ENCODE assay signal across 30 cellular contexts in the genomic region with DNA sequence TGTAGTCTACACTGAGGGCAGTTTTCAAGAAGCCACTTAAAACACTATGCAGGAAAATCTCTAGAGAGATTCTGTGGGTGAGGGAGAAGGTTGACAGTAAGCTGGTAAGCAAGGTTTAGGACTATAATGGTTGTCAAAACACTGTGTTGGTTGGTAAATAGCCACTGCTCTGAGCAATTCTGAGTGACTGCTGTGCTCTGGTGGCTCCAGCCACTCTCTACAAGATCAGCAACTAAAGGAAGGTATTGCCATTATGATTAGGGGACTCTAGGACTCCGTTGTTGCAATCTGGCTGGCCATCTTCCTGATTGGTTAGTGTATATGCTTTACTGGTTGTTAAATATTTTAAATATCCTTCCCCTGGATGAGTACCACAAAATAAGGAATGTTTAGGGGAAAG. TPM values are rescaled to one million over a fixed set of nuclear protein-coding genes. Genes with fewer than 3 reads are reported as not detected.
DNase-seq lines count a peak whose midpoint lies in the region; ATAC-seq, FAIRE-seq and TF ChIP-seq lines count a peak whose summit lies in the region.
"Had no signal": no experiment of that assay in that cellular context is flagged by ENCODE, and none has a peak within 500 bp of the region (broad histone marks: within the 10 kb centered on the region; RNA-seq: fewer than 3 reads in every experiment).

No MANE protein-coding gene starts in this region.

- no peak overlapping the region for H3K4me3 ChIP-seq in GM23338
- H3K4me3 ChIP-seq in K562 = no peak overlapping the region
- H3K4me3 ChIP-seq in liver (ENCODE audit: low read depth in 1 of 3, low read length in 3 of 3) = no peak overlapping the region
- H3K4me3 ChIP-seq: body of pancreas, GM23248, ovary, right atrium auricular region, transverse colon had no signal

- no TSS peak for BruUV-seq in K562 (replicated peaks; lab: Mats Ljungman, UMichigan)

- in situ Hi-C loops in K562 (cut with MboI) = no loop called here

- H3K27ac Mint-ChIP-seq in GM23338 = no peak overlapping the region
- H3K27ac Mint-ChIP-seq in activated T-cell treated with anti-CD3 and anti-CD28 coated beads, Interleukin-2, amount 50 U/mL, for 72 hours = no peak overlapping the region
- no peak overlapping the region for H3K27ac Mint-ChIP-seq in activated CD8-positive, alpha-beta T cell treated with anti-CD3 and anti-CD28 coated beads, Interleukin-2, amount 10 ng/mL, durations not matched to agents 7 days and 5 days
- H3K27ac Mint-ChIP-seq: activated T-cell treated with anti-CD3 and anti-CD28 coated beads, Interleukin-2, amount 50 U/mL, for 24 hours; HFFc6 had no signal

- H3K9ac ChIP-seq in K562 (ENCODE audit: insufficient read depth in 1 of 2, low read depth in 2 of 2, low read length in 2 of 2) (no peak overlapping the region), liver (ENCODE audit: low read depth in 1 of 2, low read length in 2 of 2) (peak overlapping the region in 1 of 2 donors; percentile 6)
- H3K9ac ChIP-seq: GM23248 had no signal

- no peaks in the 10 kb centered on the region for H3K36me3 Mint-ChIP-seq in GM23338 (ENCODE audit: low read depth)
- H3K36me3 Mint-ChIP-seq in activated T-cell treated with anti-CD3 and anti-CD28 coated beads, Interleukin-2, amount 50 U/mL, for 72 hours (ENCODE audit: insufficient read depth in 2 of 2) = peaks cover 0 to 1% of the 10 kb centered on the region in 2 donors
- no peaks in the 10 kb centered on the region for H3K36me3 Mint-ChIP-seq in activated CD8-positive, alpha-beta T cell treated with anti-CD3 and anti-CD28 coated beads, Interleukin-2, amount 10 ng/mL, durations not matched to agents 7 days and 5 days (ENCODE audit: low read depth)

- no peak overlapping the region for H3K4me3 Mint-ChIP-seq in GM23338
- H3K4me3 Mint-ChIP-seq in activated T-cell treated with anti-CD3 and anti-CD28 coated beads, Interleukin-2, amount 50 U/mL, for 72 hours = no peak overlapping the region
- no peak overlapping the region for H3K4me3 Mint-ChIP-seq in activated CD8-positive, alpha-beta T cell treated with anti-CD3 and anti-CD28 coated beads, Interleukin-2, amount 10 ng/mL, durations not matched to agents 7 days and 5 days
- H3K4me3 Mint-ChIP-seq: activated T-cell treated with anti-CD3 and anti-CD28 coated beads, Interleukin-2, amount 50 U/mL, for 24 hours; HFFc6 had no signal

- intact Hi-C loops in K562 (cut with micrococcal nuclease) = loop anchor here (2.0 kb wide), 1 partner anchor 65 kb away; no protein-coding TSS in a partner anchor

- TF ChIP-seq EP300 in K562 (IDR thresholded peaks at IDR 0.05; ENCODE audit: low read length) = no peak

- H3K79me2 ChIP-seq in GM23338 (replicated peaks; ENCODE audit: insufficient read depth) (no peaks in the 10 kb centered on the region), K562 (ENCODE audit: control insufficient read depth, insufficient read depth, low read length) (no peaks in the 10 kb centered on the region)

- no peaks in the 10 kb centered on the region for H4K20me1 ChIP-seq in GM23338 (replicated peaks; ENCODE audit: insufficient read depth)
- no peaks in the 10 kb centered on the region for H4K20me1 ChIP-seq in K562 (replicated peaks; ENCODE audit: control insufficient read depth, insufficient read depth, low read length)

- CTCF ChIA-PET in K562 (lab: Yijun Ruan, JAX; ENCODE audit: low intra/inter-chr PET ratio) = no interaction called here
- CTCF ChIA-PET in activated CD8-positive, alpha-beta T cell treated with anti-CD3 and anti-CD28 coated beads, Interleukin-2, amount 10 ng/mL, durations not matched to agents 7 days and 5 days (lab: Charles Lee) = no interaction called here

- H3K4me1 ChIP-seq in GM23338 (ENCODE audit: insufficient read depth) (peaks cover 10% of the 10 kb centered on the region), K562 (replicated peaks in 1 of 2; ENCODE audit: control insufficient read depth in 2 of 2, insufficient read depth in 2 of 2, low read length in 2 of 2) (no peaks in the 10 kb centered on the region), liver (ENCODE audit: control insufficient read depth in 4 of 4, insufficient read depth in 4 of 4, low read length in 3 of 4) (peaks cover 1 to 6% (median 4%) of the 10 kb centered on the region in 4 donors)

- TF ChIP-seq RAD21 in K562 (CRISPR knock-in tag; conservative IDR thresholded peaks at IDR 0.05 in 1 of 2, IDR thresholded peaks at IDR 0.05 in 1 of 2) = peak in 1 of 2 experiments; percentile 22; a peak in 1 of 4 replicates
- peak; percentile 80 to 84 for TF ChIP-seq RAD21 in liver (IDR thresholded peaks at IDR 0.05)

- no peaks in the 10 kb centered on the region for H3K9me1 ChIP-seq in K562 (ENCODE audit: control insufficient read depth, insufficient read depth, low read length)

- ATAC-seq in GM23338 (peak; percentile 57), K562 (no peak; the same call in 2 of the 3 replicates), HG02970 (IDR thresholded peaks at IDR 0.05; ENCODE audit: low FRiP score, unreplicated experiment) (no peak)
- no peak for ATAC-seq in activated T-cell treated with anti-CD3 and anti-CD28 coated beads, Interleukin-2, amount 50 U/mL, for 72 hours (replicated peaks in 1 of 2)
- ATAC-seq in activated CD8-positive, alpha-beta T cell treated with anti-CD3 and anti-CD28 coated beads, Interleukin-2, amount 10 ng/mL, durations not matched to agents 7 days and 5 days = no peak
- ATAC-seq: body of pancreas had no signal

- H3K27me3 Mint-ChIP-seq in GM23338 (ENCODE audit: insufficient read depth, low read depth, poor library complexity) = peaks cover 11% of the 10 kb centered on the region
- H3K27me3 Mint-ChIP-seq in activated T-cell treated with anti-CD3 and anti-CD28 coated beads, Interleukin-2, amount 50 U/mL, for 72 hours (ENCODE audit: low read depth) = peaks cover 50% of the 10 kb centered on the region
- peaks cover 37% of the 10 kb centered on the region for H3K27me3 Mint-ChIP-seq in activated CD8-positive, alpha-beta T cell treated with anti-CD3 and anti-CD28 coated beads, Interleukin-2, amount 10 ng/mL, durations not matched to agents 7 days and 5 days (ENCODE audit: low read depth)

- 14% methylated on average over 1 of the region's 1 CpG for WGBS in K562 (ENCODE audit: insufficient coverage, low coverage, missing lambda C conversion rate)
- WGBS in liver = 18% methylated on average over 1 of the region's 1 CpG

- no peaks in the 10 kb centered on the region for H3K9me3 Mint-ChIP-seq in GM23338
- peaks cover under 1 to 2% of the 10 kb centered on the region in 2 donors for H3K9me3 Mint-ChIP-seq in activated T-cell treated with anti-CD3 and anti-CD28 coated beads, Interleukin-2, amount 50 U/mL, for 72 hours
- no peaks in the 10 kb centered on the region for H3K9me3 Mint-ChIP-seq in activated CD8-positive, alpha-beta T cell treated with anti-CD3 and anti-CD28 coated beads, Interleukin-2, amount 10 ng/mL, durations not matched to agents 7 days and 5 days (ENCODE audit: insufficient read depth)
- H3K9me3 Mint-ChIP-seq: HFFc6 had no signal

- H3F3A ChIP-seq in GM23338 (replicated peaks; ENCODE audit: low read depth) = no peaks in the 10 kb centered on the region

- H2AFZ ChIP-seq in GM23338 (no peak overlapping the region), K562 (ENCODE audit: low read depth, low read length) (no peak overlapping the region)
- H2AFZ ChIP-seq: GM23248 had no signal

- H3K4me2 ChIP-seq in GM23338 (no peak overlapping the region), K562 (ENCODE audit: insufficient read depth, low read length) (no peak overlapping the region)

- DNase-seq in GM23338 (ENCODE audit: low spot score) (no peak), K562 (ENCODE audit: extremely low read depth in 1 of 4, low spot score in 3 of 4) (no peak), anterior cingulate cortex (lab: John Stamatoyannopoulos, UW) (no peak)
- no peak for DNase-seq in activated T-cell treated with anti-CD3 and anti-CD28 coated beads, Interleukin-2, amount 50 U/mL, for 72 hours
- no peak for DNase-seq in activated CD8-positive, alpha-beta T cell treated with anti-CD3 and anti-CD28 coated beads, Interleukin-2, amount 10 ng/mL, durations not matched to agents 7 days and 5 days
- DNase-seq: activated CD4-positive, alpha-beta T cell treated with anti-CD3 and anti-CD28 coated beads for 4 hours; activated gamma-delta T cell treated with Interleukin-2 at 50 U/mL for 16 hours; activated T-cell treated with anti-CD3 and anti-CD28 coated beads, Interleukin-2, amount 50 U/mL, for 24 hours; body of pancreas; cerebellar nuclear complex; DND-41; GM23248; head of caudate nucleus; HFFc6; IMR-90; kidney glomerular epithelial cell; mammary epithelial cell; NCI-H1092 treated with DMSO at 0.1 percent for 48 hours; NCI-H1930; NCI-H526 treated with DMSO at 0.1 percent for 48 hours; ovary; stimulated activated CD4-positive, alpha-beta T cell treated with anti-CD3 and anti-CD28 coated beads, Interleukin-2, amount 100 ng/mL, for 24 hours; transverse colon had no signal

- H3K4me1 Mint-ChIP-seq in GM23338 = peaks cover 9% of the 10 kb centered on the region
- H3K4me1 Mint-ChIP-seq in activated T-cell treated with anti-CD3 and anti-CD28 coated beads, Interleukin-2, amount 50 U/mL, for 72 hours (ENCODE audit: low read depth) = peaks cover 3% of the 10 kb centered on the region
- peaks cover 3% of the 10 kb centered on the region for H3K4me1 Mint-ChIP-seq in activated CD8-positive, alpha-beta T cell treated with anti-CD3 and anti-CD28 coated beads, Interleukin-2, amount 10 ng/mL, durations not matched to agents 7 days and 5 days (ENCODE audit: low read depth)

- H3K9me2 ChIP-seq in GM23338 (ENCODE audit: insufficient read depth) = no peaks in the 10 kb centered on the region

- 0 out of 2 replicates have a peak, but pooled peaks have one; percentile 4 for TF ChIP-seq CTCF in 22Rv1 (IDR thresholded peaks at IDR 0.05)
- peak in 1 of 2 experiments; percentile 32; a peak in 1 of 4 replicates for TF ChIP-seq CTCF in GM23338 (conservative IDR thresholded peaks at IDR 0.05; ENCODE audit: low read depth in 2 of 2)
- no peak for TF ChIP-seq CTCF in K562 (IDR thresholded peaks at IDR 0.05 in 2 of 3, conservative IDR thresholded peaks at IDR 0.05 in 1 of 3; ENCODE audit: insufficient read depth in 2 of 3, low read depth in 1 of 3, low read length in 3 of 3)
- TF ChIP-seq CTCF in liver (IDR thresholded peaks at IDR 0.05; ENCODE audit: low read depth, low read length, missing input control) = peak; percentile 34

- POLR2A ChIA-PET in K562 (lab: Yijun Ruan, JAX) = no interaction called here
- POLR2A ChIA-PET in activated CD8-positive, alpha-beta T cell treated with anti-CD3 and anti-CD28 coated beads, Interleukin-2, amount 10 ng/mL, durations not matched to agents 7 days and 5 days (lab: Charles Lee) = no interaction called here

- FAIRE-seq in K562 (lab: Jason Lieb, UNC) = no peak
- FAIRE-seq: GM12891 had no signal

- H3K27ac ChIP-seq in 22Rv1 = no peak overlapping the region
- H3K27ac ChIP-seq in GM23338 (ENCODE audit: low read depth) = no peak overlapping the region
- no peak overlapping the region for H3K27ac ChIP-seq in K562 (ENCODE audit: extremely low read depth, low read depth, low read length)
- no peak overlapping the region for H3K27ac ChIP-seq in liver (ENCODE audit: low read depth in 1 of 2, low read length in 2 of 2)
- H3K27ac ChIP-seq: body of pancreas, GM23248, ovary, right atrium auricular region, transverse colon had no signal

- H3K9me3 ChIP-seq in K562 (replicated peaks; ENCODE audit: control insufficient read depth, insufficient read depth, low read depth, low read length) (no peaks in the 10 kb centered on the region), liver (ENCODE audit: control insufficient read depth in 4 of 4, low read length in 3 of 4) (peaks cover 0 to under 1% (median 0%) of the 10 kb centered on the region in 4 donors)
- H3K9me3 ChIP-seq: body of pancreas, transverse colon had no signal

- TF ChIP-seq POLR2A in K562 (conservative IDR thresholded peaks at IDR 0.05) = no peak

- H3K27me3 ChIP-seq in GM23338 (ENCODE audit: insufficient read depth) = peaks cover 12% of the 10 kb centered on the region; the same call in 1 of the 2 replicates
- H3K27me3 ChIP-seq in K562 (ENCODE audit: control insufficient read depth in 2 of 2, insufficient read depth in 2 of 2, low read length in 2 of 2) = no peaks in the 10 kb centered on the region
- no peaks in the 10 kb centered on the region for H3K27me3 ChIP-seq in liver (ENCODE audit: control insufficient read depth in 4 of 4, insufficient read depth in 4 of 4, low read length in 3 of 4)
- H3K27me3 ChIP-seq: body of pancreas, ovary, right atrium auricular region, transverse colon had no signal

- H3K36me3 ChIP-seq in GM23338 (ENCODE audit: insufficient read depth) = no peaks in the 10 kb centered on the region
- no peaks in the 10 kb centered on the region for H3K36me3 ChIP-seq in K562 (ENCODE audit: control insufficient read depth, insufficient read depth, low read length)
- no peaks in the 10 kb centered on the region for H3K36me3 ChIP-seq in liver (ENCODE audit: control insufficient read depth in 4 of 4, insufficient read depth in 3 of 4, low read depth in 1 of 4, low read length in 3 of 4)
- H3K36me3 ChIP-seq: ovary, right atrium auricular region, transverse colon had no signal

RNA-seq across cellular contexts. Expression of a gene that starts 5.5 kb away (rescaled TPM):
- total RNA-seq in GM23338 (2014; rRNA removed; shearing (Covaris generic)) = 0.66 and 2.9 TPM in 2 replicates
- polyA plus RNA-seq in GM23338 (2016; fragmentation: Nextera tagmentation; extraction: Ambion mirVana) (2.3 and 4.4 TPM in 2 replicates), K562 (2011; rRNA removed) (0.38 and 4.8 TPM in 2 replicates), K562 (2014; fragmentation: Illumina TruSeq; extraction: Trizol) (5.5 and 6.9 TPM in 2 replicates), K562 (2014; fragmentation: Nextera tagmentation; extraction: Ambion mirVana) (10 to 100 TPM; 11.8 to 12.4 TPM), K562 (2014; rRNA removed) (5.0 and 5.9 TPM in 2 replicates), liver (1 to 10 TPM in 1 of 2 donors, under 1 TPM in 1; 0.85 to 2.5 TPM)
- 1.3 and 1.8 TPM in 2 replicates for total RNA-seq in K562 (2011; cell fraction: chromatin; rRNA removed; ENCODE audit: low replicate concordance)
- 0.50 and 0.66 TPM in 2 replicates for total RNA-seq in K562 (2011; cell fraction: nucleolus; rRNA removed)
- total RNA-seq in K562 (2011; cell fraction: nucleoplasm; rRNA removed) = 1.5 and 5.1 TPM in 2 replicates
- total RNA-seq in K562 (2014; rRNA removed) (3.6 and 3.7 TPM in 2 replicates), K562 (2014; rRNA removed; fragmentation: Illumina TruSeq; extraction: Trizol) (6.4 and 7.4 TPM in 2 replicates), K562 (2015; rRNA removed; fragmentation: Illumina TruSeq; extraction: Trizol) (12.0 and 15.6 TPM in 2 replicates), K562 (2021) (3.7 and 4.8 TPM in 2 replicates), liver (1 to 10 TPM; 1.3 to 2.0 TPM)
- polyA plus RNA-seq in K562 (2011; cell fraction: cytosol; rRNA removed) = 1.2 TPM in 1 of 2 replicates, not detected in the other
- 0.07 and 1.3 TPM in 2 replicates for polyA plus RNA-seq in K562 (2011; cell fraction: nucleus; rRNA removed)
- polyA plus RNA-seq in K562 (2012) = 15.5 and 15.6 TPM in 2 replicates
- 0.27 and 3.5 TPM in 2 replicates for polyA minus RNA-seq in K562 (2011; rRNA and poly(A)+ RNA removed)
- polyA minus RNA-seq in K562 (2011; cell fraction: cytosol; rRNA and poly(A)+ RNA removed) = 1.0 TPM in 1 of 2 replicates, not detected in the other
- polyA minus RNA-seq in K562 (2011; cell fraction: nucleus; rRNA and poly(A)+ RNA removed) = 0.56 and 0.81 TPM in 2 replicates
- total RNA-seq in activated T-cell treated with anti-CD3 and anti-CD28 coated beads, Interleukin-2, amount 50 U/mL, for 72 hours = not detected
- total RNA-seq in activated CD8-positive, alpha-beta T cell treated with anti-CD3 and anti-CD28 coated beads, Interleukin-2, amount 10 ng/mL, durations not matched to agents 7 days and 5 days = not detected
- total RNA-seq: GM23248; IMR-90; OCI-LY7; T-helper 2 cell treated with Interferon-gamma antibody and Interleukin-4, amounts not matched to agents 100 ng/mL and 5 ng/mL, for 36 hours had no signal
- polyA plus RNA-seq: GM23248 had no signal

RNA-seq across cellular contexts. Expression of a gene that starts 32.4 kb away (rescaled TPM):
- 40.8 and 41.0 TPM in 2 replicates for total RNA-seq in GM23338 (2014; rRNA removed; shearing (Covaris generic))
- 15.4 and 17.7 TPM in 2 replicates for polyA plus RNA-seq in GM23338 (2016; fragmentation: Nextera tagmentation; extraction: Ambion mirVana)
- 31.3 and 49.9 TPM in 2 replicates for total RNA-seq in K562 (2011; cell fraction: chromatin; rRNA removed; ENCODE audit: low replicate concordance)
- 18.7 and 26.6 TPM in 2 replicates for total RNA-seq in K562 (2011; cell fraction: nucleolus; rRNA removed)
- total RNA-seq in K562 (2011; cell fraction: nucleoplasm; rRNA removed) = 35.0 and 62.6 TPM in 2 replicates
- 17.8 and 17.9 TPM in 2 replicates for total RNA-seq in K562 (2014; rRNA removed)
- 19.3 and 20.0 TPM in 2 replicates for total RNA-seq in K562 (2014; rRNA removed; fragmentation: Illumina TruSeq; extraction: Trizol)
- total RNA-seq in K562 (2015; rRNA removed; fragmentation: Illumina TruSeq; extraction: Trizol) = 25.8 TPM in 2 replicates
- 16.6 and 18.4 TPM in 2 replicates for total RNA-seq in K562 (2021)
- polyA plus RNA-seq in K562 (2011; rRNA removed) = 17.3 and 21.0 TPM in 2 replicates
- 5.9 and 9.0 TPM in 2 replicates for polyA plus RNA-seq in K562 (2011; cell fraction: cytosol; rRNA removed)
- 10.3 and 14.5 TPM in 2 replicates for polyA plus RNA-seq in K562 (2011; cell fraction: nucleus; rRNA removed)
- polyA plus RNA-seq in K562 (2012) = 14.0 and 25.8 TPM in 2 replicates
- 16.9 and 18.9 TPM in 2 replicates for polyA plus RNA-seq in K562 (2014; fragmentation: Illumina TruSeq; extraction: Trizol)
- polyA plus RNA-seq in K562 (2014; fragmentation: Nextera tagmentation; extraction: Ambion mirVana) = 1 to 10 TPM; 6.1 to 8.8 TPM
- polyA plus RNA-seq in K562 (2014; rRNA removed) = 10.1 and 14.9 TPM in 2 replicates
- polyA minus RNA-seq in K562 (2011; rRNA and poly(A)+ RNA removed) = 47.7 and 52.6 TPM in 2 replicates
- 10.3 and 19.3 TPM in 2 replicates for polyA minus RNA-seq in K562 (2011; cell fraction: cytosol; rRNA and poly(A)+ RNA removed)
- polyA minus RNA-seq in K562 (2011; cell fraction: nucleus; rRNA and poly(A)+ RNA removed) = 16.0 and 24.0 TPM in 2 replicates
- total RNA-seq in liver = 100 to 1,000 TPM in 1 of 2 donors, 10 to 100 TPM in 1; 81.0 to 136 TPM
- 10 to 100 TPM; 58.2 to 66.5 TPM for polyA plus RNA-seq in liver
- 1 to 10 TPM; 5.1 to 8.1 TPM for total RNA-seq in activated T-cell treated with anti-CD3 and anti-CD28 coated beads, Interleukin-2, amount 50 U/mL, for 72 hours
- total RNA-seq in activated CD8-positive, alpha-beta T cell treated with anti-CD3 and anti-CD28 coated beads, Interleukin-2, amount 10 ng/mL, durations not matched to agents 7 days and 5 days = 10 to 100 TPM in 1 of 2 experiments, 1 to 10 TPM in 1; 8.6 to 10.7 TPM

Comparison
In these comparisons a context has a peak if more than half of its experiments do, and no peak if none do; other contexts are left out.
1. CTCF ChIP-seq: peak in 22Rv1 (single experiment) and liver (single experiment); none in K562 (0 of 3).